In the genomic region with DNA sequence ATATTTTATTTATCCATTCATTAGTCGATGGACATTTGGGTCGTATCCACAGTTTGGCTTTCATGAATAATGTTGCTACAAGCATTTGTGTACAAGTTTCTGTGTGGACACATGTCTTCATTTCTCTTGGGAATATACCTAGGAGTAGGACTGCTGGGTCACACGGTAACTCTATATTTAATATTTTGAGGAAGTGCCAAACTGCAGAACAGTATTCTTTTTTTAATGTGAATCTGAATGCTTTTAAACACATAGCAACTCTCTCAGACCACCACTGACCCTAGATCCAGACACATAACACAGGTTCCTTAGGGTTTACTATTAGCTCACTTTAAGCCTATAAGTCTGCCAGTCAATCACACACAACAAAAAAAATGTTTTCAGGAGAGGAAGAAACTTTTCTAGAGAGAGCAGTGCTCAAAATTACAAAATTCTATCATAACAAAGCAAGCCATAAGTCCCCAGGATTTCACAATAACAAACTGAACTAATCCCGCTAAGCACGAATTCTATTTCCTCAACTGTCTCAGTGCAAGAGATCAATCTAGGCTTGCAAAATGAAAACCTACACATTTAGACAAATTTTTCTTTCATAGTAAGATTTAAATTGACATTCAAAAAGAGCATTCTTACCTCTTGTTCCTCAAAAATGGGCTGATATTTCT, we compare ENCODE assay signal across 1 cellular context.
TF ChIP-seq lines count a peak whose summit lies in the region.

No MANE protein-coding gene starts in this region.

TF ChIP-seq in GM23338, 12 proteins besides CTCF, POLR2A, EP300 and RAD21 (continued from another document):
- TF ChIP-seq, protein P1, sequence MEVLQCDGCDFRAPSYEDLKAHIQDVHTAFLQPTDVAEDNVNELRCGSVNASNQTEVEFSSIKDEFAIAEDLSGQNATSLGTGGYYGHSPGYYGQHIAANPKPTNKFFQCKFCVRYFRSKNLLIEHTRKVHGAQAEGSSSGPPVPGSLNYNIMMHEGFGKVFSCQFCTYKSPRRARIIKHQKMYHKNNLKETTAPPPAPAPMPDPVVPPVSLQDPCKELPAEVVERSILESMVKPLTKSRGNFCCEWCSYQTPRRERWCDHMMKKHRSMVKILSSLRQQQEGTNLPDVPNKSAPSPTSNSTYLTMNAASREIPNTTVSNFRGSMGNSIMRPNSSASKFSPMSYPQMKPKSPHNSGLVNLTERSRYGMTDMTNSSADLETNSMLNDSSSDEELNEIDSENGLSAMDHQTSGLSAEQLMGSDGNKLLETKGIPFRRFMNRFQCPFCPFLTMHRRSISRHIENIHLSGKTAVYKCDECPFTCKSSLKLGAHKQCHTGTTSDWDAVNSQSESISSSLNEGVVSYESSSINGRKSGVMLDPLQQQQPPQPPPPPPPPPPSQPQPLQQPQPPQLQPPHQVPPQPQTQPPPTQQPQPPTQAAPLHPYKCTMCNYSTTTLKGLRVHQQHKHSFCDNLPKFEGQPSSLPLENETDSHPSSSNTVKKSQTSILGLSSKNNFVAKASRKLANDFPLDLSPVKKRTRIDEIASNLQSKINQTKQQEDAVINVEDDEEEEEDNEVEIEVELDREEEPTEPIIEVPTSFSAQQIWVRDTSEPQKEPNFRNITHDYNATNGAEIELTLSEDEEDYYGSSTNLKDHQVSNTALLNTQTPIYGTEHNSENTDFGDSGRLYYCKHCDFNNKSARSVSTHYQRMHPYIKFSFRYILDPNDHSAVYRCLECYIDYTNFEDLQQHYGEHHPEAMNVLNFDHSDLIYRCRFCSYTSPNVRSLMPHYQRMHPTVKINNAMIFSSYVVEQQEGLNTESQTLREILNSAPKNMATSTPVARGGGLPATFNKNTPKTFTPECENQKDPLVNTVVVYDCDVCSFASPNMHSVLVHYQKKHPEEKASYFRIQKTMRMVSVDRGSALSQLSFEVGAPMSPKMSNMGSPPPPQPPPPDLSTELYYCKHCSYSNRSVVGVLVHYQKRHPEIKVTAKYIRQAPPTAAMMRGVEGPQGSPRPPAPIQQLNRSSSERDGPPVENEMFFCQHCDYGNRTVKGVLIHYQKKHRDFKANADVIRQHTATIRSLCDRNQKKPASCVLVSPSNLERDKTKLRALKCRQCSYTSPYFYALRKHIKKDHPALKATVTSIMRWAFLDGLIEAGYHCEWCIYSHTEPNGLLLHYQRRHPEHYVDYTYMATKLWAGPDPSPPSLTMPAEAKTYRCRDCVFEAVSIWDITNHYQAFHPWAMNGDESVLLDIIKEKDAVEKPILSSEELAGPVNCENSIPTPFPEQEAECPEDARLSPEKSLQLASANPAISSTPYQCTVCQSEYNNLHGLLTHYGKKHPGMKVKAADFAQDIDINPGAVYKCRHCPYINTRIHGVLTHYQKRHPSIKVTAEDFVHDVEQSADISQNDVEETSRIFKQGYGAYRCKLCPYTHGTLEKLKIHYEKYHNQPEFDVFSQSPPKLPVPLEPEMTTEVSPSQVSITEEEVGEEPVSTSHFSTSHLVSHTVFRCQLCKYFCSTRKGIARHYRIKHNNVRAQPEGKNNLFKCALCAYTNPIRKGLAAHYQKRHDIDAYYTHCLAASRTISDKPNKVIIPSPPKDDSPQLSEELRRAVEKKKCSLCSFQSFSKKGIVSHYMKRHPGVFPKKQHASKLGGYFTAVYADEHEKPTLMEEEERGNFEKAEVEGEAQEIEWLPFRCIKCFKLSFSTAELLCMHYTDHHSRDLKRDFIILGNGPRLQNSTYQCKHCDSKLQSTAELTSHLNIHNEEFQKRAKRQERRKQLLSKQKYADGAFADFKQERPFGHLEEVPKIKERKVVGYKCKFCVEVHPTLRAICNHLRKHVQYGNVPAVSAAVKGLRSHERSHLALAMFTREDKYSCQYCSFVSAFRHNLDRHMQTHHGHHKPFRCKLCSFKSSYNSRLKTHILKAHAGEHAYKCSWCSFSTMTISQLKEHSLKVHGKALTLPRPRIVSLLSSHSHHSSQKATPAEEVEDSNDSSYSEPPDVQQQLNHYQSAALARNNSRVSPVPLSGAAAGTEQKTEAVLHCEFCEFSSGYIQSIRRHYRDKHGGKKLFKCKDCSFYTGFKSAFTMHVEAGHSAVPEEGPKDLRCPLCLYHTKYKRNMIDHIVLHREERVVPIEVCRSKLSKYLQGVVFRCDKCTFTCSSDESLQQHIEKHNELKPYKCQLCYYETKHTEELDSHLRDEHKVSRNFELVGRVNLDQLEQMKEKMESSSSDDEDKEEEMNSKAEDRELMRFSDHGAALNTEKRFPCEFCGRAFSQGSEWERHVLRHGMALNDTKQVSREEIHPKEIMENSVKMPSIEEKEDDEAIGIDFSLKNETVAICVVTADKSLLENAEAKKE (CRISPR knock-in tag; IDR thresholded peaks at IDR 0.05), result no peak
- TF ChIP-seq, protein P2, sequence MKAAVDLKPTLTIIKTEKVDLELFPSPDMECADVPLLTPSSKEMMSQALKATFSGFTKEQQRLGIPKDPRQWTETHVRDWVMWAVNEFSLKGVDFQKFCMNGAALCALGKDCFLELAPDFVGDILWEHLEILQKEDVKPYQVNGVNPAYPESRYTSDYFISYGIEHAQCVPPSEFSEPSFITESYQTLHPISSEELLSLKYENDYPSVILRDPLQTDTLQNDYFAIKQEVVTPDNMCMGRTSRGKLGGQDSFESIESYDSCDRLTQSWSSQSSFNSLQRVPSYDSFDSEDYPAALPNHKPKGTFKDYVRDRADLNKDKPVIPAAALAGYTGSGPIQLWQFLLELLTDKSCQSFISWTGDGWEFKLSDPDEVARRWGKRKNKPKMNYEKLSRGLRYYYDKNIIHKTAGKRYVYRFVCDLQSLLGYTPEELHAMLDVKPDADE (IDR thresholded peaks at IDR 0.05), result no peak
